ENCODE assay signal across 10 cellular contexts in genomic region chr1:205140113-205140512, GRCh38.
"Had no signal": no experiment of that assay in that cellular context is flagged by ENCODE, and none has a peak within 500 bp of the region (broad histone marks: within the 10 kb centered on the region; RNA-seq: fewer than 3 reads in every experiment).

No MANE protein-coding gene starts in this region.

- FAIRE-seq: HepG2 had no signal

- H2AFZ ChIP-seq: GM23248 had no signal

- H3K9me3 ChIP-seq: HAP-1 had no signal

- H3K27ac ChIP-seq: GM23248, HL-60, KMS-11 had no signal

- H3K9me3 Mint-ChIP-seq: HFFc6 had no signal

- H3K4me2 ChIP-seq: KMS-11 had no signal

- H3K4me3 ChIP-seq: GM23248, HAP-1 had no signal

- DNase-seq: GM23248, GOT3, H7, HFFc6, KBM-7 had no signal

- H3K4me3 Mint-ChIP-seq: HFFc6 had no signal

- H3K9ac ChIP-seq: GM23248, KMS-11 had no signal

- H3K27ac Mint-ChIP-seq: HFFc6 had no signal

- ATAC-seq: HCT116, HepG2 had no signal

- H3K36me3 ChIP-seq: HAP-1 had no signal
